ENCODE assay signal across 8 cellular contexts in genomic region chr5:23588841-23589240, GRCh38.
"Had no signal": no experiment of that assay in that cellular context is flagged by ENCODE, and none has a peak within 500 bp of the region (broad histone marks: within the 10 kb centered on the region; RNA-seq: fewer than 3 reads in every experiment).

No MANE protein-coding gene starts in this region.

- H3K4me3 Mint-ChIP-seq: GM23338, HFFc6, IgD-negative memory B cell had no signal

- ATAC-seq: GM23338, HCT116, HepG2 had no signal

- H3K27me3 Mint-ChIP-seq: IgD-negative memory B cell had no signal

- H3K36me3 Mint-ChIP-seq: IgD-negative memory B cell had no signal

- FAIRE-seq: H1, HepG2 had no signal

- H3K4me1 Mint-ChIP-seq: GM23338, IgD-negative memory B cell had no signal

- H3K9me3 Mint-ChIP-seq: GM23338 had no signal

- DNase-seq: H7, HFFc6, KBM-7 had no signal

- H3K27ac Mint-ChIP-seq: GM23338, HFFc6, IgD-negative memory B cell had no signal
